Comparison of ENCODE assay signal across 24 cellular contexts in genomic region chr5:173792781-173793547, GRCh38.
"Had no signal": no experiment of that assay in that cellular context is flagged by ENCODE, and none has a peak within 500 bp of the region (broad histone marks: within the 10 kb centered on the region; RNA-seq: fewer than 3 reads in every experiment).

No MANE protein-coding gene starts in this region.

- H3K4me3 Mint-ChIP-seq: activated CD4-positive, alpha-beta T cell treated with anti-CD3 and anti-CD28 coated beads, Interleukin-2, amount 10 ng/mL, durations not matched to agents 7 days and 5 days; activated CD8-positive, alpha-beta T cell treated with anti-CD3 and anti-CD28 coated beads, Interleukin-2, amount 10 ng/mL, durations not matched to agents 7 days and 5 days; activated naive CD4-positive, alpha-beta T cell treated with anti-CD3 and anti-CD28 coated beads for 36 hours; activated naive CD8-positive, alpha-beta T cell treated with anti-CD3 and anti-CD28 coated beads, Interleukin-2, amount 50 U/mL, for 24 hours; activated T-cell treated with anti-CD3 and anti-CD28 coated beads, Interleukin-2, amount 50 U/mL, for 4 hours; neural crest cell; T-cell had no signal

- H3K27ac ChIP-seq: brain microvascular endothelial cell, foreskin keratinocyte, lower lobe of right lung, right atrium auricular region, tibial artery, vagina had no signal

- H3K4me1 ChIP-seq: foreskin keratinocyte, tibial artery had no signal

- H3K9me3 ChIP-seq: lower lobe of right lung, right atrium auricular region, tibial artery, vagina had no signal

- DNase-seq: activated CD4-positive, alpha-beta T cell treated with anti-CD3 and anti-CD28 coated beads, Interleukin-2, amount 10 ng/mL, durations not matched to agents 7 days and 5 days; activated CD8-positive, alpha-beta memory T cell treated with anti-CD3 and anti-CD28 coated beads, Interleukin-2, amount 50 U/mL, for 4 hours; activated CD8-positive, alpha-beta T cell treated with anti-CD3 and anti-CD28 coated beads, Interleukin-2, amount 10 ng/mL, durations not matched to agents 7 days and 5 days; activated naive CD4-positive, alpha-beta T cell treated with anti-CD3 and anti-CD28 coated beads for 36 hours; activated naive CD8-positive, alpha-beta T cell treated with anti-CD3 and anti-CD28 coated beads, Interleukin-2, amount 50 U/mL, for 24 hours; activated T-cell treated with anti-CD3 and anti-CD28 coated beads, Interleukin-2, amount 50 U/mL, for 4 hours; aorta; brain microvascular endothelial cell; central memory CD4-positive, alpha-beta T cell; foreskin keratinocyte; glutamatergic neuron; hippocampal formation; stimulated activated CD4-positive, alpha-beta T cell treated with anti-CD3 and anti-CD28 coated beads, Interleukin-2, amount 100 ng/mL, for 24 hours; stimulated activated naive CD8-positive, alpha-beta T cell treated with anti-CD3 and anti-CD28 coated beads, Interleukin-15, Interleukin-2, amounts not matched to agents 100 U/mL and 50 U/mL, for 24 hours; substantia nigra; T-cell had no signal

- H3K27me3 ChIP-seq: brain microvascular endothelial cell, foreskin keratinocyte, right atrium auricular region, tibial artery, vagina had no signal

- H3K4me1 Mint-ChIP-seq: activated CD4-positive, alpha-beta T cell treated with anti-CD3 and anti-CD28 coated beads, Interleukin-2, amount 10 ng/mL, durations not matched to agents 7 days and 5 days; neural crest cell; T-cell had no signal

- H3K27ac Mint-ChIP-seq: activated CD4-positive, alpha-beta T cell treated with anti-CD3 and anti-CD28 coated beads, Interleukin-2, amount 10 ng/mL, durations not matched to agents 7 days and 5 days; activated CD8-positive, alpha-beta T cell treated with anti-CD3 and anti-CD28 coated beads, Interleukin-2, amount 10 ng/mL, durations not matched to agents 7 days and 5 days; activated naive CD4-positive, alpha-beta T cell treated with anti-CD3 and anti-CD28 coated beads for 36 hours; activated naive CD8-positive, alpha-beta T cell treated with anti-CD3 and anti-CD28 coated beads, Interleukin-2, amount 50 U/mL, for 24 hours; T-cell had no signal

- H3K4me3 ChIP-seq: lower lobe of right lung, right atrium auricular region, tibial artery, vagina had no signal

- H3K27me3 Mint-ChIP-seq: activated naive CD8-positive, alpha-beta T cell treated with anti-CD3 and anti-CD28 coated beads, Interleukin-2, amount 50 U/mL, for 24 hours had no signal

- H3K36me3 Mint-ChIP-seq: T-cell had no signal

- ATAC-seq: activated CD4-positive, CD25-positive, alpha-beta regulatory T cell treated with anti-CD3 and anti-CD28 coated beads, Interleukin-2, amount 50 U/mL, for 24 hours; activated CD8-positive, alpha-beta T cell treated with anti-CD3 and anti-CD28 coated beads, Interleukin-2, amount 10 ng/mL, durations not matched to agents 7 days and 5 days; activated naive CD8-positive, alpha-beta T cell treated with anti-CD3 and anti-CD28 coated beads, Interleukin-2, amount 50 U/mL, for 24 hours; activated T-cell treated with anti-CD3 and anti-CD28 coated beads, Interleukin-2, amount 50 U/mL, for 4 hours; stimulated activated naive CD8-positive, alpha-beta T cell treated with anti-CD3 and anti-CD28 coated beads, Interleukin-15, Interleukin-2, amounts not matched to agents 100 U/mL and 50 U/mL, for 24 hours; T-cell had no signal

- FAIRE-seq: colon, islet of Langerhans had no signal

- H3K36me3 ChIP-seq: brain microvascular endothelial cell, lower lobe of right lung, right atrium auricular region, tibial artery, vagina had no signal
